ENCODE assay signal across 15 cellular contexts in the genomic region with DNA sequence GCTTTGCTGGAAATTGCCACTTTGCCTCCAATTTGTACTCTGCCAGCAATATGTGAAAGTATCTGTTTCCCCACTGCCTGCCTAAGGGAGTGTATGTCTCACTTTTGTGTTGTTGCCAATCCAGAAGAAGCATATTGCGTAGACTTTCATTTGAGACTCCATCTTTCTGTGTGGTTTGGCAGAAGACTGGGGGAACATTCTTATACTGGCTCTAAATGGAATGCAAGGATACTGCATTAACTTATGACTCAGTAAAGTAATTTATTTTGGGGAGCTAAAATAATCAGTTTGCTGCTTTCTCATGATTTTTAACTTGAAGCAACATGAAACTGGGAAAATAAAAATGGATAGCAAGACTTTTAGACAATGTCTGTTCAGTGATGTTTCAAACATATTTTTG.
DNase-seq lines count a peak whose midpoint lies in the region; ATAC-seq, FAIRE-seq and TF ChIP-seq lines count a peak whose summit lies in the region.
"Had no signal": no experiment of that assay in that cellular context is flagged by ENCODE, and none has a peak within 500 bp of the region (broad histone marks: within the 10 kb centered on the region; RNA-seq: fewer than 3 reads in every experiment).

No MANE protein-coding gene starts in this region.

- no peak overlapping the region for H3K4me3 ChIP-seq in A549
- H3K4me3 ChIP-seq in coronary artery, result no peak overlapping the region
- H3K4me3 ChIP-seq in pancreas, result no peak overlapping the region
- H3K4me3 ChIP-seq: adrenal gland had no signal

- no peaks in the 10 kb centered on the region for H3K36me3 ChIP-seq in pancreas
- H3K36me3 ChIP-seq: adrenal gland had no signal

- TF ChIP-seq CTCF in A549 (IDR thresholded peaks at IDR 0.05) (no peak), coronary artery (IDR thresholded peaks at IDR 0.05) (no peak), pancreas (IDR thresholded peaks at IDR 0.05) (no peak)

- no peak overlapping the region for H3K4me3 Mint-ChIP-seq in stimulated activated naive CD8-positive, alpha-beta T cell treated with anti-CD3 and anti-CD28 coated beads, Interleukin-15, amount 100 ng/mL, for 72 hours
- H3K4me3 Mint-ChIP-seq: CD14-positive monocyte; natural killer cell treated with Interleukin-12 subunit alpha and Interleukin-12 subunit beta and Interleukin-15 and Interleukin-18, amount 100 ng/mL, for 72 hours; type B pancreatic cell had no signal

- H3K27ac Mint-ChIP-seq in stimulated activated naive CD8-positive, alpha-beta T cell treated with anti-CD3 and anti-CD28 coated beads, Interleukin-15, amount 100 ng/mL, for 72 hours, result no peak overlapping the region
- H3K27ac Mint-ChIP-seq: natural killer cell treated with Interleukin-12 subunit alpha and Interleukin-12 subunit beta and Interleukin-15 and Interleukin-18, amount 100 ng/mL, for 72 hours; type B pancreatic cell had no signal

- peaks cover 31% of the 10 kb centered on the region for H3K4me1 ChIP-seq in A549
- H3K4me1 ChIP-seq in pancreas, result peaks cover 0 to 5% (median 0%) of the 10 kb centered on the region in 3 donors
- H3K4me1 ChIP-seq: adrenal gland had no signal

- no peak for TF ChIP-seq EP300 in A549 (IDR thresholded peaks at IDR 0.05)

- H3K27ac ChIP-seq in A549 (peak overlapping the region; percentile 50 to 85), coronary artery (peak overlapping the region; percentile 96 to 98), pancreas (peak overlapping the region in 1 of 4 donors; percentile 28)

- no peaks in the 10 kb centered on the region for H3K9me3 ChIP-seq in A549
- no peaks in the 10 kb centered on the region for H3K9me3 ChIP-seq in pancreas
- H3K9me3 ChIP-seq: adrenal gland had no signal

- CTCF ChIA-PET in A549 (lab: Yijun Ruan, JAX), result interaction anchor here (1.0 to 11.1 kb wide), 8 partner anchors 15 to 332 kb away, joined by 3 to 189 read pairs (median 38); a partner anchor contains a TSS

- peaks cover 39% of the 10 kb centered on the region for H3K27me3 Mint-ChIP-seq in stimulated activated naive CD8-positive, alpha-beta T cell treated with anti-CD3 and anti-CD28 coated beads, Interleukin-15, amount 100 ng/mL, for 72 hours
- H3K27me3 Mint-ChIP-seq: type B pancreatic cell had no signal

- ATAC-seq in A549, result no peak
- ATAC-seq in pancreas, result no peak
- no peak for ATAC-seq in HG03439 (IDR thresholded peaks at IDR 0.05; ENCODE audit: unreplicated experiment)
- no peak for ATAC-seq in stimulated activated naive CD8-positive, alpha-beta T cell treated with anti-CD3 and anti-CD28 coated beads, Interleukin-15, amount 100 ng/mL, for 72 hours
- ATAC-seq: natural killer cell treated with Interleukin-12 subunit alpha and Interleukin-12 subunit beta and Interleukin-15 and Interleukin-18, amount 100 ng/mL, for 72 hours had no signal

- intact Hi-C loops in pancreas (cut with DNase I), result loop anchor here in 2 of 3 donors (10.0 kb wide), 2 partner anchors 499 to 509 kb away; no protein-coding TSS in a partner anchor

- H3K4me1 Mint-ChIP-seq in stimulated activated naive CD8-positive, alpha-beta T cell treated with anti-CD3 and anti-CD28 coated beads, Interleukin-15, amount 100 ng/mL, for 72 hours, result no peaks in the 10 kb centered on the region
- H3K4me1 Mint-ChIP-seq: CD14-positive monocyte had no signal

- POLR2A ChIA-PET in A549 (lab: Yijun Ruan, JAX), result interaction anchor here (1.4 kb wide), 1 partner anchor 63 kb away, joined by 7 read pairs; no protein-coding TSS in a partner anchor

- no peak for TF ChIP-seq POLR2A in A549 (IDR thresholded peaks at IDR 0.05; ENCODE audit: low read length)

- no peaks in the 10 kb centered on the region for H3K27me3 ChIP-seq in pancreas

- no peak for TF ChIP-seq RAD21 in A549 (conservative IDR thresholded peaks at IDR 0.05 in 1 of 2, IDR thresholded peaks at IDR 0.05 in 1 of 2)

- H3K9me3 Mint-ChIP-seq in stimulated activated naive CD8-positive, alpha-beta T cell treated with anti-CD3 and anti-CD28 coated beads, Interleukin-15, amount 100 ng/mL, for 72 hours, result no peaks in the 10 kb centered on the region
- H3K9me3 Mint-ChIP-seq: natural killer cell treated with Interleukin-12 subunit alpha and Interleukin-12 subunit beta and Interleukin-15 and Interleukin-18, amount 100 ng/mL, for 72 hours; type B pancreatic cell had no signal

- WGBS in A549 (ENCODE audit: missing lambda C conversion rate), result 90% methylated on average over 1 of the region's 1 CpG
- whole genome bisulfite sequencing in pancreas, 2 donors, result 91 to 93% methylated on average over 1 of the region's 1 CpG

- H3K4me2 ChIP-seq in A549, result 0 out of 3 replicates have a peak overlapping the region, but pooled peaks have one; percentile 1

- no peak for FAIRE-seq in A549 (lab: Jason Lieb, UNC)
- FAIRE-seq in pancreas (lab: Jason Lieb, UNC), result no peak

- DNase-seq in A549 (ENCODE audit: low read depth in 1 of 2, low spot score in 1 of 2) (no peak), M059J (ENCODE audit: low read depth) (peak; percentile 99), coronary artery (ENCODE audit: low spot score) (no peak), myocyte (ENCODE audit: low read depth) (peak; percentile 82), pancreas (no peak), islet precursor cell (no peak)
- DNase-seq in stimulated activated naive CD8-positive, alpha-beta T cell treated with anti-CD3 and anti-CD28 coated beads, Interleukin-15, amount 100 ng/mL, for 72 hours, result no peak
- DNase-seq: activated CD8-positive, alpha-beta memory T cell treated with anti-CD3 and anti-CD28 coated beads for 24 hours; adrenal gland; NCI-H524 treated with DMSO at 0.1 percent for 48 hours; stimulated activated CD4-positive, alpha-beta T cell treated with anti-CD3 and anti-CD28 coated beads, Interleukin-4, amount 100 ng/mL, for 4 hours had no signal

TF ChIP-seq in A549, 52 proteins besides CTCF, POLR2A, EP300 and RAD21:
- no peak for TF ChIP-seq ZC3H11A (IDR thresholded peaks at IDR 0.05)
- TF ChIP-seq MAZ (IDR thresholded peaks at IDR 0.05; ENCODE audit: borderline replicate concordance, low read depth, low read length), result no peak
- TF ChIP-seq POLR2AphosphoS2 (conservative IDR thresholded peaks at IDR 0.05; ENCODE audit: low read length), result no peak

Comparison
In these comparisons a context has a peak if more than half of its experiments do, and no peak if none do; other contexts are left out.
1. DNase-seq: peak in M059J (single experiment) and myocyte (single experiment); none in A549 (0 of 2), coronary artery (single experiment), pancreas (0 of 6), islet precursor cell (single experiment) and stimulated activated naive CD8-positive, alpha-beta T cell treated with anti-CD3 and anti-CD28 coated beads, Interleukin-15, amount 100 ng/mL, for 72 hours (0 of 2).